In genomic region chr1:13677896-13678295, GRCh38 we compare ENCODE assay signal across 24 cellular contexts.
"Had no signal": no experiment of that assay in that cellular context is flagged by ENCODE, and none has a peak within 500 bp of the region (broad histone marks: within the 10 kb centered on the region; RNA-seq: fewer than 3 reads in every experiment).

No MANE protein-coding gene starts in this region.

- H3K4me1 Mint-ChIP-seq: stimulated activated effector memory CD8-positive, alpha-beta T cell treated with anti-CD3 and anti-CD28 coated beads, Interleukin-12 subunit alpha, Interleukin-12 subunit beta, amount 100 ng/mL, for 72 hours; stimulated activated naive CD8-positive, alpha-beta T cell treated with anti-CD3 and anti-CD28 coated beads, Interleukin-15, amount 100 ng/mL, for 72 hours had no signal

- H3K4me3 Mint-ChIP-seq: stimulated activated effector memory CD8-positive, alpha-beta T cell treated with anti-CD3 and anti-CD28 coated beads, Interleukin-12 subunit alpha, Interleukin-12 subunit beta, amount 100 ng/mL, for 72 hours; stimulated activated memory B cell treated with anti-CD40 and anti-IgM and Interleukin-4, amounts not matched to agents 10 μg/mL and 1 μg/mL and 100 μg/mL, for 72 hours; stimulated activated naive B cell treated with anti-CD40 and anti-IgM and Interleukin-4, amounts not matched to agents 10 μg/mL and 1 μg/mL and 100 μg/mL, for 72 hours; stimulated activated naive CD8-positive, alpha-beta T cell treated with anti-CD3 and anti-CD28 coated beads, Interleukin-15, amount 100 ng/mL, for 72 hours; stimulated activated naive CD8-positive, alpha-beta T cell treated with anti-CD3 and anti-CD28 coated beads, Interleukin-15, Interleukin-2, amounts not matched to agents 100 ng/mL and 50 ng/mL, for 24 hours; type B pancreatic cell had no signal

- DNase-seq: stimulated activated CD4-positive, alpha-beta T cell treated with anti-CD3 and anti-CD28 coated beads, Interleukin-2, amount 100 ng/mL, for 48 hours; stimulated activated CD4-positive, alpha-beta T cell treated with anti-CD3 and anti-CD28 coated beads, Interleukin-4, amount 100 ng/mL, for 1 hour; stimulated activated CD4-positive, alpha-beta T cell treated with anti-CD3 and anti-CD28 coated beads, Interleukin-4, amount 100 ng/mL, for 24 hours; stimulated activated CD4-positive, alpha-beta T cell treated with anti-CD3 and anti-CD28 coated beads, Interleukin-4, amount 100 ng/mL, for 4 hours; stimulated activated CD8-positive, alpha-beta memory T cell treated with anti-CD3 and anti-CD28 coated beads, Interleukin-4, amount 100 ng/mL, for 48 hours; stimulated activated naive B cell treated with anti-CD40 and anti-IgM and Interleukin-4, amounts not matched to agents 10 μg/mL and 1 μg/mL and 100 μg/mL, for 72 hours; stimulated activated naive CD4-positive, alpha-beta T cell; stimulated activated naive CD4-positive, alpha-beta T cell treated with Interleukin-2 at 50 U/mL for 16 hours; stimulated activated naive CD8-positive, alpha-beta T cell treated with anti-CD3 and anti-CD28 coated beads, Interleukin-15, amount 100 ng/mL, for 72 hours; stimulated activated naive CD8-positive, alpha-beta T cell treated with anti-CD3 and anti-CD28 coated beads, Interleukin-15, Interleukin-2, amounts not matched to agents 100 U/mL and 50 U/mL, for 24 hours; stomach; substantia nigra; testis; thyroid gland; tibial artery; transverse colon; trophoblast cell; upper lobe of left lung; upper lobe of right lung; uterus had no signal

- ATAC-seq: stimulated activated effector memory CD8-positive, alpha-beta T cell treated with anti-CD3 and anti-CD28 coated beads, Interleukin-12 subunit alpha, Interleukin-12 subunit beta, amount 100 ng/mL, for 72 hours; stimulated activated memory B cell treated with anti-CD40 and anti-IgM and Interleukin-4, amounts not matched to agents 10 μg/mL and 1 μg/mL and 100 μg/mL, for 72 hours; stimulated activated naive B cell treated with anti-CD40 and anti-IgM and Interleukin-4, amounts not matched to agents 10 μg/mL and 1 μg/mL and 100 μg/mL, for 72 hours; stimulated activated naive CD8-positive, alpha-beta T cell treated with anti-CD3 and anti-CD28 coated beads, Interleukin-15, amount 100 ng/mL, for 72 hours; stimulated activated naive CD8-positive, alpha-beta T cell treated with anti-CD3 and anti-CD28 coated beads, Interleukin-15, Interleukin-2, amounts not matched to agents 100 U/mL and 50 U/mL, for 24 hours; upper lobe of right lung had no signal

- H3K27me3 Mint-ChIP-seq: stimulated activated memory B cell treated with anti-CD40 and anti-IgM and Interleukin-4, amounts not matched to agents 10 μg/mL and 1 μg/mL and 100 μg/mL, for 72 hours; stimulated activated naive B cell treated with anti-CD40 and anti-IgM and Interleukin-4, amounts not matched to agents 10 μg/mL and 1 μg/mL and 100 μg/mL, for 72 hours; stimulated activated naive CD8-positive, alpha-beta T cell treated with anti-CD3 and anti-CD28 coated beads, Interleukin-15, amount 100 ng/mL, for 72 hours had no signal

- H3K9me3 Mint-ChIP-seq: stimulated activated memory B cell treated with anti-CD40 and anti-IgM and Interleukin-4, amounts not matched to agents 10 μg/mL and 1 μg/mL and 100 μg/mL, for 72 hours; stimulated activated naive B cell treated with anti-CD40 and anti-IgM and Interleukin-4, amounts not matched to agents 10 μg/mL and 1 μg/mL and 100 μg/mL, for 72 hours; stimulated activated naive CD8-positive, alpha-beta T cell treated with anti-CD3 and anti-CD28 coated beads, Interleukin-15, amount 100 ng/mL, for 72 hours; stimulated activated naive CD8-positive, alpha-beta T cell treated with anti-CD3 and anti-CD28 coated beads, Interleukin-15, Interleukin-2, amounts not matched to agents 100 ng/mL and 50 ng/mL, for 24 hours; type B pancreatic cell had no signal

- H3K27ac Mint-ChIP-seq: stimulated activated effector memory CD8-positive, alpha-beta T cell treated with anti-CD3 and anti-CD28 coated beads, Interleukin-12 subunit alpha, Interleukin-12 subunit beta, amount 100 ng/mL, for 72 hours; stimulated activated memory B cell treated with anti-CD40 and anti-IgM and Interleukin-4, amounts not matched to agents 10 μg/mL and 1 μg/mL and 100 μg/mL, for 72 hours; stimulated activated naive B cell treated with anti-CD40 and anti-IgM and Interleukin-4, amounts not matched to agents 10 μg/mL and 1 μg/mL and 100 μg/mL, for 72 hours; stimulated activated naive CD8-positive, alpha-beta T cell treated with anti-CD3 and anti-CD28 coated beads, Interleukin-15, Interleukin-2, amounts not matched to agents 100 ng/mL and 50 ng/mL, for 24 hours; type B pancreatic cell had no signal

- H3K36me3 Mint-ChIP-seq: stimulated activated effector memory CD8-positive, alpha-beta T cell treated with anti-CD3 and anti-CD28 coated beads, Interleukin-12 subunit alpha, Interleukin-12 subunit beta, amount 100 ng/mL, for 72 hours; stimulated activated memory B cell treated with anti-CD40 and anti-IgM and Interleukin-4, amounts not matched to agents 10 μg/mL and 1 μg/mL and 100 μg/mL, for 72 hours; stimulated activated naive B cell treated with anti-CD40 and anti-IgM and Interleukin-4, amounts not matched to agents 10 μg/mL and 1 μg/mL and 100 μg/mL, for 72 hours; type B pancreatic cell had no signal
